ENCODE assay signal across 1 cellular context in the genomic region with DNA sequence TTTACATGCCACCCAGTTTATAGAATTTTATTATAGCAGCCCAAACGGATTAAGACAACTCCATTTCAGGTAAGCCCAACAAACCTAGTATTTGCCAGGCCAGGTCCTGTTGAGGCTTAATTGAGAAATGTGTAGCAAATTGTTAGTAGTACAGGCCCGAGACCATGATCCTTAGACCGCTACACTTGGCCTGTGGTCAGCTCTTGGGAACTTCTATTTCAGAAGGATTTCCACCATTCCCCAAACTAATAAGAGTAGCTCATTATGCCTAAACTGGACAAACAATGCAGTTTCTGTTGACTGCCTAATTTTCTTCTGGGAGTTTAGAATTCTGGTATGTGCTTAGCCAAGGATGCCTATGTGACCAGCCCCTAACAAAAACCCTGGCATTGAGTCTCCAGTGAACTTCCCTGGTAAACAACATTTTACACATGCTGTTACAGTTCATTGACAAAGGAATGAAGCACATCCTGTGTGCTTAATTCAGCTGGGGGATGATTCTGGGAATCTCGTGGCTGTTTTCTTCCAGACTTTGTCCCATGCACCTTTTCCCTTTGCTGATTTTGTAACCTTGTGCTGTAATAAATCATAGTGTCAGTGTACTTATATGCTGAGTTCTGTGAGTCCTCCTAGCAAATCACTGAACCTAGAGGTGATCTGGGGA.
TF ChIP-seq lines count a peak whose summit lies in the region.

No MANE protein-coding gene starts in this region.

TF ChIP-seq in K562, 482 proteins besides CTCF, POLR2A, EP300 and RAD21:
- TF ChIP-seq, protein P1, sequence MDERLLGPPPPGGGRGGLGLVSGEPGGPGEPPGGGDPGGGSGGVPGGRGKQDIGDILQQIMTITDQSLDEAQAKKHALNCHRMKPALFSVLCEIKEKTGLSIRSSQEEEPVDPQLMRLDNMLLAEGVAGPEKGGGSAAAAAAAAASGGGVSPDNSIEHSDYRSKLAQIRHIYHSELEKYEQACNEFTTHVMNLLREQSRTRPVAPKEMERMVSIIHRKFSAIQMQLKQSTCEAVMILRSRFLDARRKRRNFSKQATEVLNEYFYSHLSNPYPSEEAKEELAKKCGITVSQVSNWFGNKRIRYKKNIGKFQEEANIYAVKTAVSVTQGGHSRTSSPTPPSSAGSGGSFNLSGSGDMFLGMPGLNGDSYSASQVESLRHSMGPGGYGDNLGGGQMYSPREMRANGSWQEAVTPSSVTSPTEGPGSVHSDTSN (CRISPR knock-in tag; IDR thresholded peaks at IDR 0.05; ENCODE audit: low read depth) = no peak; the same call in 1 of the 2 replicates
- TF ChIP-seq, protein P1 (tag; conservative IDR thresholded peaks at IDR 0.05; ENCODE audit: low read depth) = peak; percentile 79
- TF ChIP-seq KHSRP (IDR thresholded peaks at IDR 0.05) (no peak), CBFB (CRISPR knock-in tag; IDR thresholded peaks at IDR 0.05) (no peak), MEIS2 (IDR thresholded peaks at IDR 0.05; ENCODE audit: partially characterized antibody) (peak; percentile 82), KAT2B (IDR thresholded peaks at IDR 0.05; ENCODE audit: low read depth, low read length) (no peak), CBFA2T3 (IDR thresholded peaks at IDR 0.05) (no peak), ZNF592 (IDR thresholded peaks at IDR 0.05) (peak; percentile 50; the same call in 1 of the 2 replicates), KDM1A (IDR thresholded peaks at IDR 0.05) (0 out of 4 replicates have a peak, but pooled peaks of 1 of the 2 experiments have one; percentile 14), SP1 (CRISPR knock-in tag; IDR thresholded peaks at IDR 0.05) (no peak)
- TF ChIP-seq, protein P2, sequence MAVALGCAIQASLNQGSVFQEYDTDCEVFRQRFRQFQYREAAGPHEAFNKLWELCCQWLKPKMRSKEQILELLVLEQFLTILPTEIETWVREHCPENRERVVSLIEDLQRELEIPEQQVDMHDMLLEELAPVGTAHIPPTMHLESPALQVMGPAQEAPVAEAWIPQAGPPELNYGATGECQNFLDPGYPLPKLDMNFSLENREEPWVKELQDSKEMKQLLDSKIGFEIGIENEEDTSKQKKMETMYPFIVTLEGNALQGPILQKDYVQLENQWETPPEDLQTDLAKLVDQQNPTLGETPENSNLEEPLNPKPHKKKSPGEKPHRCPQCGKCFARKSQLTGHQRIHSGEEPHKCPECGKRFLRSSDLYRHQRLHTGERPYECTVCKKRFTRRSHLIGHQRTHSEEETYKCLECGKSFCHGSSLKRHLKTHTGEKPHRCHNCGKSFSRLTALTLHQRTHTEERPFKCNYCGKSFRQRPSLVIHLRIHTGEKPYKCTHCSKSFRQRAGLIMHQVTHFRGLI (CRISPR knock-in tag; IDR thresholded peaks at IDR 0.05) = no peak
- TF ChIP-seq, protein P3, sequence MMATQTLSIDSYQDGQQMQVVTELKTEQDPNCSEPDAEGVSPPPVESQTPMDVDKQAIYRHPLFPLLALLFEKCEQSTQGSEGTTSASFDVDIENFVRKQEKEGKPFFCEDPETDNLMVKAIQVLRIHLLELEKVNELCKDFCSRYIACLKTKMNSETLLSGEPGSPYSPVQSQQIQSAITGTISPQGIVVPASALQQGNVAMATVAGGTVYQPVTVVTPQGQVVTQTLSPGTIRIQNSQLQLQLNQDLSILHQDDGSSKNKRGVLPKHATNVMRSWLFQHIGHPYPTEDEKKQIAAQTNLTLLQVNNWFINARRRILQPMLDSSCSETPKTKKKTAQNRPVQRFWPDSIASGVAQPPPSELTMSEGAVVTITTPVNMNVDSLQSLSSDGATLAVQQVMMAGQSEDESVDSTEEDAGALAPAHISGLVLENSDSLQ (IDR thresholded peaks at IDR 0.05) = peak; percentile 89
